ENCODE assay signal across 1 cellular context in genomic region chr12:50242751-50243191, GRCh38.
TF ChIP-seq lines count a peak whose summit lies in the region.

No MANE protein-coding gene starts in this region.

TF ChIP-seq in SK-N-SH, 30 proteins besides CTCF, POLR2A, EP300 and RAD21 (continued from another document):
- no peak for TF ChIP-seq GABPA (IDR thresholded peaks at IDR 0.05; ENCODE audit: low read depth)
- no peak for TF ChIP-seq RCOR1 (IDR thresholded peaks at IDR 0.05; ENCODE audit: low read length)
- TF ChIP-seq NRF1 (IDR thresholded peaks at IDR 0.05; ENCODE audit: low read depth, low read length): no peak
- TF ChIP-seq ELF1 (IDR thresholded peaks at IDR 0.05): no peak
- no peak for TF ChIP-seq USF1 (IDR thresholded peaks at IDR 0.05; ENCODE audit: borderline replicate concordance, low read depth)
- peak; percentile 72; the same call in 1 of the 2 replicates for TF ChIP-seq RXRA (IDR thresholded peaks at IDR 0.05; ENCODE audit: borderline replicate concordance, low read depth)
- TF ChIP-seq RFX5 (IDR thresholded peaks at IDR 0.05; ENCODE audit: low read length): no peak
- no peak for TF ChIP-seq EZH2phosphoT487 (IDR thresholded peaks at IDR 0.05; ENCODE audit: borderline replicate concordance, low read depth)
- peak; percentile 48; the same call in 1 of the 2 replicates for TF ChIP-seq MEF2A (IDR thresholded peaks at IDR 0.05; ENCODE audit: borderline replicate concordance, low read depth)
- no peak for TF ChIP-seq TAF1 (IDR thresholded peaks at IDR 0.05; ENCODE audit: borderline replicate concordance, low read depth, low read length)
- TF ChIP-seq MXI1 (IDR thresholded peaks at IDR 0.05; ENCODE audit: low read depth, low read length): no peak
- no peak for TF ChIP-seq USF2 (IDR thresholded peaks at IDR 0.05; ENCODE audit: borderline replicate concordance, low read depth, low read length)
- no peak for TF ChIP-seq YY1 (IDR thresholded peaks at IDR 0.05; ENCODE audit: low read depth)
- peak; percentile 47; the same call in 1 of the 2 replicates for TF ChIP-seq NFIC (IDR thresholded peaks at IDR 0.05; ENCODE audit: borderline replicate concordance)
- peak; percentile 87 for TF ChIP-seq TEAD4 (IDR thresholded peaks at IDR 0.05; ENCODE audit: borderline replicate concordance, insufficient read depth)
